ENCODE assay signal across 26 cellular contexts in genomic region chrX:153065389-153065788, GRCh38. TPM values are rescaled to one million over a fixed set of nuclear protein-coding genes. Genes with fewer than 3 reads are reported as not detected.
DNase-seq lines count a peak whose midpoint lies in the region; FAIRE-seq and TF ChIP-seq lines count a peak whose summit lies in the region.
"Had no signal": no experiment of that assay in that cellular context is flagged by ENCODE, and none has a peak within 500 bp of the region (broad histone marks: within the 10 kb centered on the region; RNA-seq: fewer than 3 reads in every experiment).

No MANE protein-coding gene starts in this region.

- H2BK5ac ChIP-seq in mesendoderm (ENCODE audit: low read length): no peak overlapping the region

- no peak overlapping the region for H3K56ac ChIP-seq in mesendoderm (ENCODE audit: low read length)

- WGBS in GM23248 (ENCODE audit: low coverage in 1 of 2, low lambda C conversion rate in 2 of 2, missing lambda C conversion rate in 2 of 2), 2 experiments: 13 to 55% methylated on average over 4 to 5 of the region's 6 CpGs
- WGBS in mesendoderm (ENCODE audit: extremely low coverage, insufficient coverage, low lambda C conversion rate): no CpG with 5 or more reads among the region's 6 CpGs

- H2AFZ ChIP-seq in GM23248: no peak overlapping the region

- H3K4me2 ChIP-seq in GM23248 (ENCODE audit: unreplicated experiment) (no peak overlapping the region), mesendoderm (ENCODE audit: low read length) (no peak overlapping the region)
- H3K4me2 ChIP-seq: SK-N-SH had no signal

- H3K27me3 ChIP-seq in GM23248 (replicated peaks; ENCODE audit: insufficient read depth) (no peaks in the 10 kb centered on the region), mesendoderm (ENCODE audit: insufficient read depth, low read length, poor library complexity) (no peaks in the 10 kb centered on the region), vagina (no peaks in the 10 kb centered on the region)

- no peak overlapping the region for H3K9ac ChIP-seq in GM23248
- no peak overlapping the region for H3K9ac ChIP-seq in mesendoderm (ENCODE audit: low read length)
- H3K9ac ChIP-seq: SK-N-SH had no signal

- H3K9me2 ChIP-seq in GM23248 (ENCODE audit: insufficient read depth): no peaks in the 10 kb centered on the region
- H3K9me2 ChIP-seq: SK-N-SH had no signal

- intact Hi-C loops in vagina (cut with DNase I): no loop called here

- H3K79me1 ChIP-seq in mesendoderm (ENCODE audit: low read length): no peaks in the 10 kb centered on the region

- no peak overlapping the region for H3K23ac ChIP-seq in mesendoderm (ENCODE audit: low read length)

- H3F3A ChIP-seq in GM23248 (ENCODE audit: insufficient read depth): no peaks in the 10 kb centered on the region

- no peaks in the 10 kb centered on the region for H4K20me1 ChIP-seq in GM23248 (ENCODE audit: insufficient read depth)

- in situ Hi-C loops in GM23248 (cut with MboI): no loop called here

- H3K27ac ChIP-seq in GM23248 (no peak overlapping the region), mesendoderm (ENCODE audit: low read depth, low read length) (no peak overlapping the region), vagina (no peak overlapping the region)

- H3K36me3 ChIP-seq in GM23248 (ENCODE audit: low read depth): no peaks in the 10 kb centered on the region
- no peaks in the 10 kb centered on the region for H3K36me3 ChIP-seq in mesendoderm (ENCODE audit: control insufficient read depth, insufficient read depth, low read length)
- no peaks in the 10 kb centered on the region for H3K36me3 ChIP-seq in vagina

- no peak overlapping the region for H2AK5ac ChIP-seq in mesendoderm (ENCODE audit: low read length)

- H3K4me3 ChIP-seq in GM23248: no peak overlapping the region
- no peak overlapping the region for H3K4me3 ChIP-seq in mesendoderm (ENCODE audit: low read length)
- no peak overlapping the region for H3K4me3 ChIP-seq in vagina

- no peak overlapping the region for H3K4ac ChIP-seq in mesendoderm (ENCODE audit: low read depth, low read length)

- H4K5ac ChIP-seq in mesendoderm (ENCODE audit: low read length): no peak overlapping the region

- H3K79me2 ChIP-seq in GM23248 (ENCODE audit: insufficient read depth) (no peaks in the 10 kb centered on the region), mesendoderm (ENCODE audit: control insufficient read depth, insufficient read depth, low read length) (no peaks in the 10 kb centered on the region)

- TF ChIP-seq POLR2A in vagina (IDR thresholded peaks at IDR 0.05): no peak

- H3K4me1 ChIP-seq in GM23248 (ENCODE audit: insufficient read depth) (peaks cover 8% of the 10 kb centered on the region), mesendoderm (ENCODE audit: control insufficient read depth, low read depth, low read length) (no peaks in the 10 kb centered on the region), vagina (no peaks in the 10 kb centered on the region)

- no peak for TF ChIP-seq CTCF in vagina (IDR thresholded peaks at IDR 0.05)

- DNase-seq in GM23248: peak; percentile 25
- peak; percentile 23 for DNase-seq in hepatic stellate cell (ENCODE audit: low spot score)
- peak; percentile 1 for DNase-seq in mesendoderm
- DNase-seq in urothelium cell line (ENCODE audit: low spot score): peak; percentile 9
- DNase-seq in GM19238 (ENCODE audit: insufficient read length, low spot score): no peak
- DNase-seq in amygdala (lab: John Stamatoyannopoulos, UW): no peak
- DNase-seq in vagina (ENCODE audit: extremely low spot score in 2 of 2): no peak
- DNase-seq in NOMO-1 (lab: John Stamatoyannopoulos, UW; ENCODE audit: unreplicated experiment in 2 of 2): no peak
- DNase-seq: ACHN, Calu3, DMS79 treated with DMSO at 0.1 percent for 48 hours, NCI-H1092, NCI-H1417 treated with DMSO at 0.1 percent for 48 hours, NCI-H1694 treated with DMSO at 0.1 percent for 48 hours, NCI-H2081, NCI-H2227 treated with DMSO at 0.1 percent for 48 hours, NCI-H510A, NCI-H69, OCI-M1, SIG-M5, SK-N-SH, SW 1271 had no signal

- no peak overlapping the region for H2BK120ac ChIP-seq in mesendoderm (ENCODE audit: low read depth, low read length)

- H3K9me3 ChIP-seq in GM23248 (ENCODE audit: low read depth) (no peaks in the 10 kb centered on the region), vagina (no peaks in the 10 kb centered on the region)
- H3K9me3 ChIP-seq: SK-N-SH had no signal

- no peak overlapping the region for H4K8ac ChIP-seq in mesendoderm (ENCODE audit: low read depth, low read length)

- no peak overlapping the region for H3K18ac ChIP-seq in mesendoderm (ENCODE audit: low read length)

- H2BK15ac ChIP-seq in mesendoderm (replicated peaks; ENCODE audit: low read depth): no peak overlapping the region

- FAIRE-seq in urothelium cell line (lab: Jason Lieb, UNC): no peak
- FAIRE-seq: HTR-8/SVneo, RCC 7860 had no signal

RNA-seq across cellular contexts. Expression of gene PNMA6A, which starts 6.9 kb away (rescaled TPM):
- total RNA-seq in GM23248 (2014; rRNA removed; shearing (Covaris generic)): 0.22 and 1.1 TPM in 2 replicates
- polyA plus RNA-seq in GM23248 (2016; fragmentation: Nextera tagmentation; extraction: Ambion mirVana): 0.19 TPM in 1 of 2 replicates, not detected in the other
- polyA plus RNA-seq in mesendoderm (2013, experiment 1 of 2): 1.9 TPM
- polyA plus RNA-seq in mesendoderm (2013, experiment 2 of 2): 2.1 TPM
- 1.2 TPM for total RNA-seq in vagina

RNA-seq across cellular contexts. Expression of gene PNMA3, which starts 9.1 kb away (rescaled TPM):
- not detected in 2 replicates for total RNA-seq in GM23248 (2014; rRNA removed; shearing (Covaris generic))
- not detected in 2 replicates for polyA plus RNA-seq in GM23248 (2016; fragmentation: Nextera tagmentation; extraction: Ambion mirVana)
- 2.0 TPM for polyA plus RNA-seq in mesendoderm (2013, experiment 1 of 2)
- 2.1 TPM for polyA plus RNA-seq in mesendoderm (2013, experiment 2 of 2)
- 0.49 TPM for total RNA-seq in vagina
- total RNA-seq: Calu3, G401 had no signal
- polyA plus RNA-seq: IgD-negative memory B cell had no signal

Comparison
In these comparisons a context has a peak if more than half of its experiments do, and no peak if none do; other contexts are left out.
1. DNase-seq: peak in GM23248 (single experiment), hepatic stellate cell (single experiment), mesendoderm (single experiment) and urothelium cell line (single experiment); none in GM19238 (single experiment), amygdala (0 of 56), vagina (0 of 2) and NOMO-1 (0 of 2).